Comparison of ENCODE assay signal across 24 cellular contexts in the genomic region with DNA sequence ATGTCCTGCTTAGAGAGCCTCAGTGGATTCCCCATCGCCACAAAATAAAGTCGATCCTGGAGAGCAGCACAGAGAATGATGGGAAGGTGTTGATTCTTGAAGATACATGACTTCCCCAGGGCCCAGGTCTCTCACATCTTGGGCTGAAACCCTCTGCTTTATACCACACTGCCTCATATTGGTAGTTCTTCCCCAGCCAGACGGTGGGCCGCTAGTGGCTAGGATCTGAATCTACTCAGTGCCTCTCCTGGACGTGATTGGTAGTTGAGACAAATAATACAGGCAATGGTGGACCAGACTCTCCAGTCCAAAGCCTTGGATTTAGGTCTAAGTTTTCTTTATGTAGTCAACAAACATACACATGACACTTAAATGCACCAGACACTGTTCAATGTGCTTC.
"Had no signal": no experiment of that assay in that cellular context is flagged by ENCODE, and none has a peak within 500 bp of the region (broad histone marks: within the 10 kb centered on the region; RNA-seq: fewer than 3 reads in every experiment).

No MANE protein-coding gene starts in this region.

- H3K36me3 ChIP-seq: adrenal gland, ascending aorta, brain microvascular endothelial cell, neutrophil, pancreas, suprapubic skin, uterus had no signal

- H3K4me1 Mint-ChIP-seq: immature natural killer cell had no signal

- H3K27ac ChIP-seq: adrenal gland, ascending aorta, brain microvascular endothelial cell, left lung, neutrophil, pancreas, psoas muscle, stomach, suprapubic skin, tibial nerve, uterus had no signal

- H3K9me3 Mint-ChIP-seq: central memory CD8-positive, alpha-beta T cell; immature natural killer cell; mesothelial cell of epicardium; nephron had no signal

- ATAC-seq: left lung, pancreas, psoas muscle, right cardiac atrium had no signal

- H3K4me3 ChIP-seq: adrenal gland, ascending aorta, left lung, lung, pancreas, psoas muscle, stomach, suprapubic skin, tibial nerve, uterus had no signal

- H3K9me3 ChIP-seq: adrenal gland, ascending aorta, left lung, neutrophil, pancreas, psoas muscle, stomach, suprapubic skin, tibial nerve, uterus had no signal

- H3K27me3 Mint-ChIP-seq: activated naive CD8-positive, alpha-beta T cell; central memory CD8-positive, alpha-beta T cell had no signal

- H3K4me1 ChIP-seq: left lung, psoas muscle, uterus had no signal

- FAIRE-seq: colon, pancreas had no signal

- H3K27me3 ChIP-seq: adrenal gland, ascending aorta, brain microvascular endothelial cell, left lung, neutrophil, pancreas, stomach, suprapubic skin, tibial nerve, uterus had no signal

- H3K27ac Mint-ChIP-seq: activated naive CD8-positive, alpha-beta T cell; immature natural killer cell; mesothelial cell of epicardium; nephron had no signal

- DNase-seq: activated naive CD4-positive, alpha-beta T cell; adrenal gland; brain microvascular endothelial cell; effector memory CD4-positive, alpha-beta T cell; foreskin melanocyte; immature natural killer cell; left lung; pancreas; psoas muscle; right cardiac atrium; stimulated activated CD4-positive, alpha-beta T cell treated with anti-CD3 and anti-CD28 coated beads, Interleukin-4, amount 100 ng/mL, for 24 hours; stomach; T-helper 9 cell; uterus had no signal

- H3K4me3 Mint-ChIP-seq: activated naive CD8-positive, alpha-beta T cell; central memory CD8-positive, alpha-beta T cell; immature natural killer cell; mesothelial cell of epicardium; nephron had no signal

- H3K36me3 Mint-ChIP-seq: mesothelial cell of epicardium had no signal
